ENCODE assay signal across 8 cellular contexts in genomic region chr11:3021125-3021524, GRCh38. TPM values are rescaled to one million over a fixed set of nuclear protein-coding genes. Genes with fewer than 3 reads are reported as not detected.
A peak's percentile ranks its signal among the peaks of the same experiment; 100 is the strongest.
DNase-seq lines count a peak whose midpoint lies in the region; ATAC-seq and TF ChIP-seq lines count a peak whose summit lies in the region.

No MANE protein-coding gene starts in this region.

- in situ Hi-C loops in GM13976 (cut with MboI; ENCODE audit: low sequenced_read_pairs, unreplicated experiment): no loop called here

- peak; percentile 42 for TF ChIP-seq CTCF in CD4-positive, alpha-beta T cell (IDR thresholded peaks at IDR 0.05)
- TF ChIP-seq CTCF in GM13976 (IDR thresholded peaks at IDR 0.05; ENCODE audit: borderline replicate concordance, control extremely low read depth, extremely low read depth, insufficient read depth, missing control alignments): peak; percentile 18
- peak; percentile 67 for TF ChIP-seq CTCF in RWPE2 (IDR thresholded peaks at IDR 0.05; ENCODE audit: poor library complexity, severe bottlenecking)
- TF ChIP-seq CTCF in dorsolateral prefrontal cortex (IDR thresholded peaks at IDR 0.05 in 54 of 56, conservative IDR thresholded peaks at IDR 0.05 in 2 of 56; ENCODE audit: low read depth in 1 of 56, partially characterized antibody in 56 of 56): peak in 54 of 56 donors; percentile 38 to 88 (median 71)

- H3K4me1 ChIP-seq in RWPE2 (ENCODE audit: insufficient read depth, poor library complexity, severe bottlenecking) (peaks cover 17% of the 10 kb centered on the region), aorta (ENCODE audit: control insufficient read depth in 1 of 2, insufficient read depth in 2 of 2, low read length in 2 of 2) (no peaks in the 10 kb centered on the region)

- 50 to 53% methylated on average over 4 of the region's 4 CpGs for WGBS in aorta, 2 donors

- H3K27me3 ChIP-seq in CD4-positive, alpha-beta T cell (ENCODE audit: control insufficient read depth, insufficient read depth, low read length): no peaks in the 10 kb centered on the region
- H3K27me3 ChIP-seq in RWPE2 (ENCODE audit: insufficient read depth, poor library complexity, severe bottlenecking) (no peaks in the 10 kb centered on the region), dorsolateral prefrontal cortex (no peaks in the 10 kb centered on the region), aorta (ENCODE audit: control insufficient read depth in 1 of 2, insufficient read depth in 2 of 2, low read length in 1 of 2) (no peaks in the 10 kb centered on the region)

- peaks cover 75% of the 10 kb centered on the region for H3K36me3 Mint-ChIP-seq in CD4-positive, alpha-beta T cell (ENCODE audit: low read depth)

- no peaks in the 10 kb centered on the region for H3K9me3 Mint-ChIP-seq in CD4-positive, alpha-beta T cell

- intact Hi-C loops in CD4-positive, alpha-beta T cell (cut with DNase I, micrococcal nuclease): loop anchor here (1.0 to 2.0 kb wide), 2 partner anchors 46 kb away; no protein-coding TSS in a partner anchor
- intact Hi-C loops in dorsolateral prefrontal cortex (cut with DNase I): loop anchor here in 1 of 2 donors (5.0 kb wide), 1 partner anchor 44 kb away; no protein-coding TSS in a partner anchor
- intact Hi-C loops in aorta (cut with DNase I): no loop called here

- CTCF ChIA-PET in CD4-positive, alpha-beta T cell (lab: Charles Lee): interaction anchor here (0.6 to 3.7 kb wide), 12 partner anchors 14 to 488 kb away, joined by 3 to 30 read pairs (median 4); no protein-coding TSS in a partner anchor

- H3K4me3 Mint-ChIP-seq in CD4-positive, alpha-beta T cell: no peak overlapping the region

- DNase-seq in CD4-positive, alpha-beta T cell: peak in 8 of 10 experiments; percentile 28 to 48 (median 32)
- peak; percentile 63 for DNase-seq in GM13976 (ENCODE audit: low spot score)
- no peak for DNase-seq in RWPE2 (ENCODE audit: low spot score)
- DNase-seq in dorsolateral prefrontal cortex: peak in 5 of 10 donors; percentile 38 to 74 (median 48)
- peak; percentile 31 for DNase-seq in midbrain (lab: John Stamatoyannopoulos, UW)
- DNase-seq in aorta: no peak

- no peak overlapping the region for H3K27ac ChIP-seq in CD4-positive, alpha-beta T cell (ENCODE audit: low read depth, low read length)
- H3K27ac ChIP-seq in RWPE2 (ENCODE audit: poor library complexity, severe bottlenecking) (no peak overlapping the region), dorsolateral prefrontal cortex (peak overlapping the region in 22 of 59 donors; percentile 1 to 73 (median 33)), aorta (ENCODE audit: low read depth in 1 of 2, low read length in 2 of 2) (no peak overlapping the region)

- H3K36me3 ChIP-seq in RWPE2 (ENCODE audit: low read depth) (peaks cover 91% of the 10 kb centered on the region), aorta (ENCODE audit: control insufficient read depth in 1 of 2, insufficient read depth in 2 of 2, low read length in 1 of 2) (peaks cover 0 to 4% of the 10 kb centered on the region in 2 donors)

- ATAC-seq in CD4-positive, alpha-beta T cell (ENCODE audit: poor library complexity): peak; percentile 60
- ATAC-seq in RWPE2 (ENCODE audit: low read depth) (peak; percentile 68), HG02840 (IDR thresholded peaks at IDR 0.05; ENCODE audit: low FRiP score, unreplicated experiment) (no peak), aorta (ENCODE audit: low FRiP score) (no peak), GM19324 (IDR thresholded peaks at IDR 0.05; ENCODE audit: low FRiP score, unreplicated experiment) (no peak)

- peaks cover 35% of the 10 kb centered on the region for H3K4me1 Mint-ChIP-seq in CD4-positive, alpha-beta T cell (ENCODE audit: low read depth)

- H3K27me3 Mint-ChIP-seq in CD4-positive, alpha-beta T cell: no peaks in the 10 kb centered on the region

- no peak overlapping the region for H3K4me3 ChIP-seq in RWPE2 (ENCODE audit: severe bottlenecking)
- no peak overlapping the region for H3K4me3 ChIP-seq in dorsolateral prefrontal cortex
- H3K4me3 ChIP-seq in aorta (ENCODE audit: low read length in 2 of 2): no peak overlapping the region

- H3K9me3 ChIP-seq in CD4-positive, alpha-beta T cell (ENCODE audit: control insufficient read depth, low read length): no peaks in the 10 kb centered on the region
- no peaks in the 10 kb centered on the region for H3K9me3 ChIP-seq in RWPE2 (ENCODE audit: severe bottlenecking)
- no peaks in the 10 kb centered on the region for H3K9me3 ChIP-seq in aorta (ENCODE audit: control insufficient read depth, low read length)

- H3K27ac Mint-ChIP-seq in CD4-positive, alpha-beta T cell: no peak overlapping the region

- POLR2A ChIA-PET in CD4-positive, alpha-beta T cell (lab: Charles Lee): interaction anchor here (0.7 to 1.0 kb wide), 2 partner anchors 32 to 45 kb away, joined by 3 to 4 read pairs; no protein-coding TSS in a partner anchor

RNA-seq across cellular contexts. Expression of gene NAP1L4, which starts 29.0 kb away (rescaled TPM):
- 100 to 1,000 TPM; 262 to 285 TPM for total RNA-seq in CD4-positive, alpha-beta T cell
- total RNA-seq in dorsolateral prefrontal cortex: 100 to 1,000 TPM; 135 to 252 (median 182) TPM
- 100 to 1,000 TPM in 1 of 2 donors, 10 to 100 TPM in 1; 99.5 to 109 TPM for total RNA-seq in aorta
- polyA plus RNA-seq in aorta: 10 to 100 TPM; 65.4 to 66.9 TPM

RNA-seq across cellular contexts. Expression of gene CARS1, which starts 36.1 kb away (rescaled TPM):
- 10 to 100 TPM; 24.1 to 25.2 TPM for total RNA-seq in CD4-positive, alpha-beta T cell
- total RNA-seq in dorsolateral prefrontal cortex (100 to 1,000 TPM in 1 of 120 experiments, 10 to 100 TPM in 119; 40.9 to 104 (median 59.2) TPM), aorta (10 to 100 TPM; 37.7 to 38.9 TPM)
- 10 to 100 TPM; 18.8 to 41.4 TPM for polyA plus RNA-seq in aorta

Comparison
In these comparisons a context has a peak if more than half of its experiments do, and no peak if none do; other contexts are left out.
1. ATAC-seq: peak in CD4-positive, alpha-beta T cell (single experiment) and RWPE2 (single experiment); none in HG02840 (single experiment), aorta (single experiment) and GM19324 (single experiment).
2. DNase-seq: peak in CD4-positive, alpha-beta T cell (8 of 10), GM13976 (single experiment) and midbrain (single experiment); none in RWPE2 (single experiment) and aorta (0 of 2).
3. CTCF ChIP-seq: peak in every context shown above with its lines; median percentile 71 in dorsolateral prefrontal cortex; 67 in RWPE2; 42 in CD4-positive, alpha-beta T cell; 18 in GM13976.
4. intact Hi-C loops: an anchor here in CD4-positive, alpha-beta T cell (1.0 to 2.0 kb wide); none called in aorta.